Comparison of ENCODE assay signal across 15 cellular contexts in genomic region chr12:91722072-91722471, GRCh38.
DNase-seq lines count a peak whose midpoint lies in the region; FAIRE-seq and TF ChIP-seq lines count a peak whose summit lies in the region.
"Had no signal": no experiment of that assay in that cellular context is flagged by ENCODE, and none has a peak within 500 bp of the region (broad histone marks: within the 10 kb centered on the region; RNA-seq: fewer than 3 reads in every experiment).

No MANE protein-coding gene starts in this region.

- peaks cover 4% of the 10 kb centered on the region for H3K27me3 ChIP-seq in bronchial epithelial cell (ENCODE audit: control insufficient read depth, insufficient read depth, low read length)
- H3K27me3 ChIP-seq: adrenal gland, pancreas, stomach had no signal

- H3K36me3 Mint-ChIP-seq in activated naive CD4-positive, alpha-beta T cell treated with anti-CD3 and anti-CD28 coated beads for 36 hours (ENCODE audit: low read depth): no peaks in the 10 kb centered on the region
- H3K36me3 Mint-ChIP-seq in activated naive CD4-positive, alpha-beta T cell treated with anti-CD3 and anti-CD28 coated beads, Interleukin-2, amount 10 ng/mL, durations not matched to agents 7 days and 5 days: no peaks in the 10 kb centered on the region
- H3K36me3 Mint-ChIP-seq in immature natural killer cell: no peaks in the 10 kb centered on the region

- peaks cover 7% of the 10 kb centered on the region for H3K4me1 Mint-ChIP-seq in activated naive CD4-positive, alpha-beta T cell treated with anti-CD3 and anti-CD28 coated beads for 36 hours (ENCODE audit: low read depth)
- no peaks in the 10 kb centered on the region for H3K4me1 Mint-ChIP-seq in activated naive CD4-positive, alpha-beta T cell treated with anti-CD3 and anti-CD28 coated beads, Interleukin-2, amount 10 ng/mL, durations not matched to agents 7 days and 5 days
- H3K4me1 Mint-ChIP-seq in immature natural killer cell: no peaks in the 10 kb centered on the region

- H3K4me3 ChIP-seq in bronchial epithelial cell (ENCODE audit: low read depth, low read length): no peak overlapping the region
- H3K4me3 ChIP-seq: adrenal gland, mucosa of descending colon, pancreas, SK-N-MC, stomach had no signal

- FAIRE-seq in bronchial epithelial cell (lab: Jason Lieb, UNC): no peak
- FAIRE-seq: islet of Langerhans had no signal

- CTCF ChIA-PET in activated naive CD4-positive, alpha-beta T cell treated with anti-CD3 and anti-CD28 coated beads for 36 hours (lab: Charles Lee): interaction anchor here (1.0 kb wide), 1 partner anchor 34 kb away, joined by 3 read pairs; no protein-coding TSS in a partner anchor
- CTCF ChIA-PET in activated naive CD4-positive, alpha-beta T cell treated with anti-CD3 and anti-CD28 coated beads, Interleukin-2, amount 10 ng/mL, durations not matched to agents 7 days and 5 days (lab: Charles Lee): no interaction called here

- no peak overlapping the region for H3K27ac Mint-ChIP-seq in activated naive CD4-positive, alpha-beta T cell treated with anti-CD3 and anti-CD28 coated beads for 36 hours
- no peak overlapping the region for H3K27ac Mint-ChIP-seq in activated naive CD4-positive, alpha-beta T cell treated with anti-CD3 and anti-CD28 coated beads, Interleukin-2, amount 10 ng/mL, durations not matched to agents 7 days and 5 days
- no peak overlapping the region for H3K27ac Mint-ChIP-seq in immature natural killer cell
- H3K27ac Mint-ChIP-seq: dendritic cell treated with granulocyte-macrophage colony-stimulating factor and Interleukin-4, amounts not matched to agents 40 ng/mL and 50 ng/mL, for 4 days had no signal

- no peaks in the 10 kb centered on the region for H3K27me3 Mint-ChIP-seq in activated naive CD4-positive, alpha-beta T cell treated with anti-CD3 and anti-CD28 coated beads for 36 hours (ENCODE audit: low read depth)
- H3K27me3 Mint-ChIP-seq in activated naive CD4-positive, alpha-beta T cell treated with anti-CD3 and anti-CD28 coated beads, Interleukin-2, amount 10 ng/mL, durations not matched to agents 7 days and 5 days: no peaks in the 10 kb centered on the region
- peaks cover 3 to 4% (median 3%) of the 10 kb centered on the region in 3 donors for H3K27me3 Mint-ChIP-seq in immature natural killer cell (ENCODE audit: low read depth in 3 of 3)
- H3K27me3 Mint-ChIP-seq: dendritic cell treated with granulocyte-macrophage colony-stimulating factor and Interleukin-4, amounts not matched to agents 40 ng/mL and 50 ng/mL, for 4 days had no signal

- no peaks in the 10 kb centered on the region for H3K36me3 ChIP-seq in bronchial epithelial cell (ENCODE audit: control insufficient read depth, insufficient read depth, low read length)
- H3K36me3 ChIP-seq: adrenal gland, pancreas, stomach had no signal

- no peak for TF ChIP-seq CTCF in bronchial epithelial cell (IDR thresholded peaks at IDR 0.05; ENCODE audit: insufficient read depth, low read length, severe bottlenecking)

- H3K9me3 Mint-ChIP-seq in activated naive CD4-positive, alpha-beta T cell treated with anti-CD3 and anti-CD28 coated beads for 36 hours: no peaks in the 10 kb centered on the region
- H3K9me3 Mint-ChIP-seq in activated naive CD4-positive, alpha-beta T cell treated with anti-CD3 and anti-CD28 coated beads, Interleukin-2, amount 10 ng/mL, durations not matched to agents 7 days and 5 days: no peaks in the 10 kb centered on the region
- no peaks in the 10 kb centered on the region for H3K9me3 Mint-ChIP-seq in immature natural killer cell

- H3K4me3 Mint-ChIP-seq in activated naive CD4-positive, alpha-beta T cell treated with anti-CD3 and anti-CD28 coated beads for 36 hours: no peak overlapping the region
- H3K4me3 Mint-ChIP-seq in activated naive CD4-positive, alpha-beta T cell treated with anti-CD3 and anti-CD28 coated beads, Interleukin-2, amount 10 ng/mL, durations not matched to agents 7 days and 5 days: no peak overlapping the region
- no peak overlapping the region for H3K4me3 Mint-ChIP-seq in immature natural killer cell
- H3K4me3 Mint-ChIP-seq: dendritic cell treated with granulocyte-macrophage colony-stimulating factor and Interleukin-4, amounts not matched to agents 40 ng/mL and 50 ng/mL, for 4 days had no signal

- intact Hi-C loops in activated naive CD4-positive, alpha-beta T cell treated with anti-CD3 and anti-CD28 coated beads for 36 hours (cut with micrococcal nuclease): no loop called here
- intact Hi-C loops in posterior cingulate gyrus (cut with DNase I): no loop called here

- DNase-seq in activated naive CD4-positive, alpha-beta T cell treated with anti-CD3 and anti-CD28 coated beads for 36 hours: peak; percentile 40
- no peak for DNase-seq in activated naive CD4-positive, alpha-beta T cell treated with anti-CD3 and anti-CD28 coated beads, Interleukin-2, amount 10 ng/mL, durations not matched to agents 7 days and 5 days
- peak; percentile 52 for DNase-seq in M059J (ENCODE audit: low read depth)
- peak; percentile 90 for DNase-seq in bronchial epithelial cell (ENCODE audit: low read depth)
- peak; percentile 27 for DNase-seq in stimulated activated CD8-positive, alpha-beta memory T cell treated with anti-CD3 and anti-CD28 coated beads, Interleukin-4, amount 100 ng/mL, for 48 hours
- DNase-seq in NCI-H774 (lab: John Stamatoyannopoulos, UW): no peak
- DNase-seq in immature natural killer cell: no peak
- DNase-seq in posterior cingulate gyrus: no peak
- DNase-seq: adrenal gland, mucosa of descending colon, pancreas, stomach had no signal

Comparison
In these comparisons a context has a peak if more than half of its experiments do, and no peak if none do; other contexts are left out.
1. DNase-seq: peak in activated naive CD4-positive, alpha-beta T cell treated with anti-CD3 and anti-CD28 coated beads for 36 hours (single experiment), M059J (single experiment), bronchial epithelial cell (single experiment) and stimulated activated CD8-positive, alpha-beta memory T cell treated with anti-CD3 and anti-CD28 coated beads, Interleukin-4, amount 100 ng/mL, for 48 hours (single experiment); none in activated naive CD4-positive, alpha-beta T cell treated with anti-CD3 and anti-CD28 coated beads, Interleukin-2, amount 10 ng/mL, durations not matched to agents 7 days and 5 days (single experiment), NCI-H774 (single experiment), immature natural killer cell (0 of 3) and posterior cingulate gyrus (0 of 10).